ENCODE assay signal across 6 cellular contexts in genomic region chr10:100968839-100969174, GRCh38. TPM values are rescaled to one million over a fixed set of nuclear protein-coding genes. Genes with fewer than 3 reads are reported as not detected.
A peak's percentile ranks its signal among the peaks of the same experiment; 100 is the strongest.
DNase-seq lines count a peak whose midpoint lies in the region; ATAC-seq, FAIRE-seq and TF ChIP-seq lines count a peak whose summit lies in the region.

No MANE protein-coding gene starts in this region.

- FAIRE-seq in HepG2 (lab: Jason Lieb, UNC) = no peak

- peak overlapping the region; percentile 74 for H3K27ac ChIP-seq in HepG2 (ENCODE audit: extremely low read length, insufficient read depth, low read length)

- H3K9ac ChIP-seq in HepG2 (ENCODE audit: insufficient read depth, low read depth, low read length) = peak overlapping the region; percentile 71

- H3K4me1 ChIP-seq in HepG2 (ENCODE audit: insufficient read depth, low read length) = peaks cover 88% of the 10 kb centered on the region

- no peak for TF ChIP-seq RAD21 in HepG2 (CRISPR knock-in tag; IDR thresholded peaks at IDR 0.05)

- TF ChIP-seq EP300 in HepG2 (IDR thresholded peaks at IDR 0.05; ENCODE audit: low read depth in 2 of 2, low read length in 2 of 2) (no peak), HepG2 (CRISPR knock-in tag; IDR thresholded peaks at IDR 0.05; ENCODE audit: borderline replicate concordance) (no peak)

- TF ChIP-seq CTCF in AG10803 (conservative IDR thresholded peaks at IDR 0.05; ENCODE audit: low read length) (no peak), WI38 (IDR thresholded peaks at IDR 0.05; ENCODE audit: low read depth, low read length) (no peak), HepG2 (CRISPR knock-in tag; IDR thresholded peaks at IDR 0.05) (no peak)

- no peaks in the 10 kb centered on the region; a peak in 1 of 5 replicates for H3K27me3 ChIP-seq in HepG2 (ENCODE audit: control insufficient read depth in 1 of 2, insufficient read depth in 2 of 2, low read length in 2 of 2)

- no peak overlapping the region for H2AFZ ChIP-seq in HepG2 (ENCODE audit: low read length)

- peaks cover 39% of the 10 kb centered on the region for H3K79me2 ChIP-seq in HepG2 (ENCODE audit: insufficient read depth, low read length)

- POLR2A ChIA-PET in HepG2 (lab: Yijun Ruan, JAX) = interaction anchor here (0.8 to 12.6 kb wide), 3 partner anchors 23 to 92 kb away, joined by 3 to 277 read pairs (median 9); partner anchors contain the start of genes KAZALD1, LZTS2, MRPL43 and TWNK

- no peaks in the 10 kb centered on the region for H3K9me3 ChIP-seq in HepG2 (ENCODE audit: low read length)

- peak overlapping the region; percentile 99 for H3K4me2 ChIP-seq in HepG2 (ENCODE audit: low read depth, low read length)

- peaks cover 10 to 17% of the 10 kb centered on the region in 2 experiments for H3K36me3 ChIP-seq in HepG2 (replicated peaks in 1 of 2; ENCODE audit: control insufficient read depth in 1 of 2, insufficient read depth in 2 of 2, low read length in 2 of 2)

- intact Hi-C loops in HepG2 (cut with micrococcal nuclease; ENCODE audit: unreplicated experiment) = no loop called here

- no TSS peak for BruUV-seq in HepG2 (replicated peaks; lab: Mats Ljungman, UMichigan)

- DNase-seq in AG10803 (ENCODE audit: low read depth) (no peak), HepG2 (ENCODE audit: low spot score) (no peak), amniotic stem cell (lab: John Stamatoyannopoulos, UW) (no peak)

- no peaks in the 10 kb centered on the region; the same call in 1 of the 2 replicates for H4K20me1 ChIP-seq in HepG2 (ENCODE audit: insufficient read depth, low read length)

- ATAC-seq in HepG2 = peak; percentile 6
- no peak for ATAC-seq in HG02798 (IDR thresholded peaks at IDR 0.05; ENCODE audit: poor library complexity, unreplicated experiment)
- ATAC-seq in activated CD4-positive, CD25-positive, alpha-beta regulatory T cell treated with anti-CD3 and anti-CD28 coated beads, Interleukin-2, amount 50 U/mL, for 24 hours = no peak

- CTCF ChIA-PET in HepG2 (lab: Yijun Ruan, JAX; ENCODE audit: low intra/inter-chr PET ratio, low total read pairs) = interaction anchor here (0.9 to 1.5 kb wide), 3 partner anchors 17 to 45 kb away, joined by 3 to 8 read pairs (median 5); no protein-coding TSS in a partner anchor

- in situ Hi-C loops in HepG2 (cut with HindIII; ENCODE audit: extremely low pct_ligation_motif_present, low pct_unique_long_range_greater_than_20kb) = no loop called here

- H3K4me3 ChIP-seq in AG10803 (ENCODE audit: low read length) (peak overlapping the region; percentile 63), WI38 (ENCODE audit: low read depth, low read length) (peak overlapping the region; percentile 60), HepG2 (replicated peaks in 1 of 3; ENCODE audit: insufficient read depth in 1 of 3, low read depth in 2 of 3, low read length in 3 of 3) (peak overlapping the region; percentile 68 to 96 (median 94); a peak in 5 of 6 replicates)

- TF ChIP-seq POLR2A in HepG2 (IDR thresholded peaks at IDR 0.05; ENCODE audit: insufficient read depth in 1 of 2, low read depth in 2 of 2, low read length in 2 of 2) = no peak

- 19% methylated on average over 6 of the region's 9 CpGs for WGBS in HepG2 (ENCODE audit: low lambda C conversion rate)

RNA-seq across cellular contexts. Expression of gene SEMA4G, which starts 0.5 kb away (rescaled TPM):
- total RNA-seq in HepG2 (2016; rRNA removed; fragmentation: Illumina TruSeq; extraction: Trizol) = 42.9 and 46.2 TPM in 2 replicates
- total RNA-seq in HepG2 (2016; cell fraction: cytosol; rRNA removed; fragmentation: Illumina TruSeq; extraction: Trizol; ENCODE audit: low read depth) = 16.2 and 18.7 TPM in 2 replicates
- total RNA-seq in HepG2 (2016; cell fraction: insoluble cytoplasmic fraction; rRNA removed; fragmentation: Illumina TruSeq; extraction: Trizol) = 33.8 and 43.7 TPM in 2 replicates
- total RNA-seq in HepG2 (2016; cell fraction: membrane; rRNA removed; fragmentation: Illumina TruSeq; extraction: Trizol) = 46.0 and 52.4 TPM in 2 replicates
- 54.5 and 68.3 TPM in 2 replicates for total RNA-seq in HepG2 (2016; cell fraction: nucleus; rRNA removed; fragmentation: Illumina TruSeq; extraction: Trizol)
- polyA plus RNA-seq in HepG2 (2011; rRNA removed) = 207 and 236 TPM in 2 replicates
- polyA plus RNA-seq in HepG2 (2011; cell fraction: cytosol; rRNA removed) = 169 and 172 TPM in 2 replicates
- polyA plus RNA-seq in HepG2 (2011; cell fraction: nucleus; rRNA removed) = 405 and 408 TPM in 2 replicates
- 154 and 177 TPM in 2 replicates for polyA plus RNA-seq in HepG2 (2012)
- 29.3 and 33.1 TPM in 2 replicates for polyA plus RNA-seq in HepG2 (2016; cell fraction: cytosol; fragmentation: Illumina TruSeq; extraction: Trizol; ENCODE audit: low read depth)
- 87.9 and 114 TPM in 2 replicates for polyA plus RNA-seq in HepG2 (2016; cell fraction: insoluble cytoplasmic fraction; fragmentation: Illumina TruSeq; extraction: Trizol; ENCODE audit: low read depth)
- polyA plus RNA-seq in HepG2 (2016; cell fraction: membrane; fragmentation: Illumina TruSeq; extraction: Trizol; ENCODE audit: low read depth) = 97.4 TPM in 2 replicates
- 269 and 299 TPM in 2 replicates for polyA plus RNA-seq in HepG2 (2016; cell fraction: nucleus; fragmentation: Illumina TruSeq; extraction: Trizol; ENCODE audit: insufficient read depth, low read depth)
- 0.84 and 364 TPM in 2 replicates for polyA minus RNA-seq in HepG2 (2011; rRNA and poly(A)+ RNA removed; ENCODE audit: low replicate concordance)
- 105 and 111 TPM in 2 replicates for polyA minus RNA-seq in HepG2 (2011; cell fraction: cytosol; rRNA and poly(A)+ RNA removed)
- 100 and 101 TPM in 2 replicates for polyA minus RNA-seq in HepG2 (2011; cell fraction: nucleus; rRNA and poly(A)+ RNA removed)

RNA-seq across cellular contexts. Expression of gene MRPL43, which starts 18.5 kb away (rescaled TPM):
- 68.8 and 71.0 TPM in 2 replicates for total RNA-seq in HepG2 (2016; rRNA removed; fragmentation: Illumina TruSeq; extraction: Trizol)
- 32.4 and 32.8 TPM in 2 replicates for total RNA-seq in HepG2 (2016; cell fraction: cytosol; rRNA removed; fragmentation: Illumina TruSeq; extraction: Trizol; ENCODE audit: low read depth)
- total RNA-seq in HepG2 (2016; cell fraction: insoluble cytoplasmic fraction; rRNA removed; fragmentation: Illumina TruSeq; extraction: Trizol) = 65.7 and 69.8 TPM in 2 replicates
- total RNA-seq in HepG2 (2016; cell fraction: membrane; rRNA removed; fragmentation: Illumina TruSeq; extraction: Trizol) = 46.1 and 51.6 TPM in 2 replicates
- 31.2 and 37.2 TPM in 2 replicates for total RNA-seq in HepG2 (2016; cell fraction: nucleus; rRNA removed; fragmentation: Illumina TruSeq; extraction: Trizol)
- 73.7 and 79.1 TPM in 2 replicates for polyA plus RNA-seq in HepG2 (2011; rRNA removed)
- polyA plus RNA-seq in HepG2 (2011; cell fraction: cytosol; rRNA removed) = 71.0 and 107 TPM in 2 replicates
- polyA plus RNA-seq in HepG2 (2011; cell fraction: nucleus; rRNA removed) = 91.9 and 106 TPM in 2 replicates
- 53.0 and 55.5 TPM in 2 replicates for polyA plus RNA-seq in HepG2 (2012)
- polyA plus RNA-seq in HepG2 (2016; cell fraction: cytosol; fragmentation: Illumina TruSeq; extraction: Trizol; ENCODE audit: low read depth) = 35.2 and 41.6 TPM in 2 replicates
- 87.4 and 92.0 TPM in 2 replicates for polyA plus RNA-seq in HepG2 (2016; cell fraction: insoluble cytoplasmic fraction; fragmentation: Illumina TruSeq; extraction: Trizol; ENCODE audit: low read depth)
- polyA plus RNA-seq in HepG2 (2016; cell fraction: membrane; fragmentation: Illumina TruSeq; extraction: Trizol; ENCODE audit: low read depth) = 50.3 and 58.0 TPM in 2 replicates
- polyA plus RNA-seq in HepG2 (2016; cell fraction: nucleus; fragmentation: Illumina TruSeq; extraction: Trizol; ENCODE audit: insufficient read depth, low read depth) = 72.1 and 80.1 TPM in 2 replicates
- polyA minus RNA-seq in HepG2 (2011; rRNA and poly(A)+ RNA removed; ENCODE audit: low replicate concordance) = 42.1 and 55.4 TPM in 2 replicates
- polyA minus RNA-seq in HepG2 (2011; cell fraction: cytosol; rRNA and poly(A)+ RNA removed) = 21.1 and 28.5 TPM in 2 replicates
- 14.3 and 15.8 TPM in 2 replicates for polyA minus RNA-seq in HepG2 (2011; cell fraction: nucleus; rRNA and poly(A)+ RNA removed)

RNA-seq across cellular contexts. Expression of gene TWNK, which starts 18.5 kb away (rescaled TPM):
- total RNA-seq in HepG2 (2016; rRNA removed; fragmentation: Illumina TruSeq; extraction: Trizol) = 16.5 and 21.9 TPM in 2 replicates
- 3.7 and 4.5 TPM in 2 replicates for total RNA-seq in HepG2 (2016; cell fraction: cytosol; rRNA removed; fragmentation: Illumina TruSeq; extraction: Trizol; ENCODE audit: low read depth)
- 18.6 and 19.4 TPM in 2 replicates for total RNA-seq in HepG2 (2016; cell fraction: insoluble cytoplasmic fraction; rRNA removed; fragmentation: Illumina TruSeq; extraction: Trizol)
- 11.4 and 11.5 TPM in 2 replicates for total RNA-seq in HepG2 (2016; cell fraction: membrane; rRNA removed; fragmentation: Illumina TruSeq; extraction: Trizol)
- total RNA-seq in HepG2 (2016; cell fraction: nucleus; rRNA removed; fragmentation: Illumina TruSeq; extraction: Trizol) = 13.4 and 14.8 TPM in 2 replicates
- 10.7 and 14.1 TPM in 2 replicates for polyA plus RNA-seq in HepG2 (2011; rRNA removed)
- polyA plus RNA-seq in HepG2 (2011; cell fraction: cytosol; rRNA removed) = 10.2 and 12.5 TPM in 2 replicates
- polyA plus RNA-seq in HepG2 (2011; cell fraction: nucleus; rRNA removed) = 17.6 and 19.3 TPM in 2 replicates
- polyA plus RNA-seq in HepG2 (2012) = 16.5 and 20.2 TPM in 2 replicates
- polyA plus RNA-seq in HepG2 (2016; cell fraction: cytosol; fragmentation: Illumina TruSeq; extraction: Trizol; ENCODE audit: low read depth) = 2.6 and 3.0 TPM in 2 replicates
- polyA plus RNA-seq in HepG2 (2016; cell fraction: insoluble cytoplasmic fraction; fragmentation: Illumina TruSeq; extraction: Trizol; ENCODE audit: low read depth) = 22.1 and 23.7 TPM in 2 replicates
- 8.2 and 8.4 TPM in 2 replicates for polyA plus RNA-seq in HepG2 (2016; cell fraction: membrane; fragmentation: Illumina TruSeq; extraction: Trizol; ENCODE audit: low read depth)
- 39.8 and 46.5 TPM in 2 replicates for polyA plus RNA-seq in HepG2 (2016; cell fraction: nucleus; fragmentation: Illumina TruSeq; extraction: Trizol; ENCODE audit: insufficient read depth, low read depth)
- 12.7 and 32.5 TPM in 2 replicates for polyA minus RNA-seq in HepG2 (2011; rRNA and poly(A)+ RNA removed; ENCODE audit: low replicate concordance)
- 4.7 and 5.5 TPM in 2 replicates for polyA minus RNA-seq in HepG2 (2011; cell fraction: cytosol; rRNA and poly(A)+ RNA removed)
- 14.2 and 14.9 TPM in 2 replicates for polyA minus RNA-seq in HepG2 (2011; cell fraction: nucleus; rRNA and poly(A)+ RNA removed)

RNA-seq across cellular contexts. Expression of gene LZTS2, which starts 30.8 kb away (rescaled TPM):
- total RNA-seq in HepG2 (2016; rRNA removed; fragmentation: Illumina TruSeq; extraction: Trizol) = 60.7 and 65.6 TPM in 2 replicates
- 18.8 and 19.1 TPM in 2 replicates for total RNA-seq in HepG2 (2016; cell fraction: cytosol; rRNA removed; fragmentation: Illumina TruSeq; extraction: Trizol; ENCODE audit: low read depth)
- total RNA-seq in HepG2 (2016; cell fraction: insoluble cytoplasmic fraction; rRNA removed; fragmentation: Illumina TruSeq; extraction: Trizol) = 46.9 and 70.8 TPM in 2 replicates
- 50.4 and 56.7 TPM in 2 replicates for total RNA-seq in HepG2 (2016; cell fraction: membrane; rRNA removed; fragmentation: Illumina TruSeq; extraction: Trizol)
- total RNA-seq in HepG2 (2016; cell fraction: nucleus; rRNA removed; fragmentation: Illumina TruSeq; extraction: Trizol) = 40.4 and 47.3 TPM in 2 replicates
- 43.6 and 59.7 TPM in 2 replicates for polyA plus RNA-seq in HepG2 (2011; rRNA removed)
- polyA plus RNA-seq in HepG2 (2011; cell fraction: cytosol; rRNA removed) = 25.3 and 50.1 TPM in 2 replicates
- 161 and 196 TPM in 2 replicates for polyA plus RNA-seq in HepG2 (2011; cell fraction: nucleus; rRNA removed)
- polyA plus RNA-seq in HepG2 (2012) = 24.4 and 29.3 TPM in 2 replicates
- 14.3 and 15.4 TPM in 2 replicates for polyA plus RNA-seq in HepG2 (2016; cell fraction: cytosol; fragmentation: Illumina TruSeq; extraction: Trizol; ENCODE audit: low read depth)
- 44.9 and 56.6 TPM in 2 replicates for polyA plus RNA-seq in HepG2 (2016; cell fraction: insoluble cytoplasmic fraction; fragmentation: Illumina TruSeq; extraction: Trizol; ENCODE audit: low read depth)
- 34.1 and 38.8 TPM in 2 replicates for polyA plus RNA-seq in HepG2 (2016; cell fraction: membrane; fragmentation: Illumina TruSeq; extraction: Trizol; ENCODE audit: low read depth)
- polyA plus RNA-seq in HepG2 (2016; cell fraction: nucleus; fragmentation: Illumina TruSeq; extraction: Trizol; ENCODE audit: insufficient read depth, low read depth) = 112 and 124 TPM in 2 replicates
- polyA minus RNA-seq in HepG2 (2011; rRNA and poly(A)+ RNA removed; ENCODE audit: low replicate concordance) = 19.0 and 76.7 TPM in 2 replicates
- 27.9 and 32.8 TPM in 2 replicates for polyA minus RNA-seq in HepG2 (2011; cell fraction: cytosol; rRNA and poly(A)+ RNA removed)
- 19.3 and 19.8 TPM in 2 replicates for polyA minus RNA-seq in HepG2 (2011; cell fraction: nucleus; rRNA and poly(A)+ RNA removed)

RNA-seq across cellular contexts. Expression of gene SLF2, which starts 56.0 kb away (rescaled TPM):
- 48.1 and 59.8 TPM in 2 replicates for total RNA-seq in HepG2 (2016; rRNA removed; fragmentation: Illumina TruSeq; extraction: Trizol)
- total RNA-seq in HepG2 (2016; cell fraction: cytosol; rRNA removed; fragmentation: Illumina TruSeq; extraction: Trizol; ENCODE audit: low read depth) = 35.7 and 39.2 TPM in 2 replicates
- 48.7 and 55.8 TPM in 2 replicates for total RNA-seq in HepG2 (2016; cell fraction: insoluble cytoplasmic fraction; rRNA removed; fragmentation: Illumina TruSeq; extraction: Trizol)
- total RNA-seq in HepG2 (2016; cell fraction: membrane; rRNA removed; fragmentation: Illumina TruSeq; extraction: Trizol) = 37.2 and 42.1 TPM in 2 replicates
- total RNA-seq in HepG2 (2016; cell fraction: nucleus; rRNA removed; fragmentation: Illumina TruSeq; extraction: Trizol) = 58.3 and 64.6 TPM in 2 replicates
- 12.2 and 12.6 TPM in 2 replicates for polyA plus RNA-seq in HepG2 (2011; rRNA removed)
- 5.8 and 6.0 TPM in 2 replicates for polyA plus RNA-seq in HepG2 (2011; cell fraction: cytosol; rRNA removed)
- 18.9 and 23.2 TPM in 2 replicates for polyA plus RNA-seq in HepG2 (2011; cell fraction: nucleus; rRNA removed)
- polyA plus RNA-seq in HepG2 (2012) = 15.3 and 20.8 TPM in 2 replicates
- polyA plus RNA-seq in HepG2 (2016; cell fraction: cytosol; fragmentation: Illumina TruSeq; extraction: Trizol; ENCODE audit: low read depth) = 3.5 and 4.7 TPM in 2 replicates
- 30.2 and 31.7 TPM in 2 replicates for polyA plus RNA-seq in HepG2 (2016; cell fraction: insoluble cytoplasmic fraction; fragmentation: Illumina TruSeq; extraction: Trizol; ENCODE audit: low read depth)
- polyA plus RNA-seq in HepG2 (2016; cell fraction: membrane; fragmentation: Illumina TruSeq; extraction: Trizol; ENCODE audit: low read depth) = 7.6 and 8.6 TPM in 2 replicates
- 55.6 and 64.3 TPM in 2 replicates for polyA plus RNA-seq in HepG2 (2016; cell fraction: nucleus; fragmentation: Illumina TruSeq; extraction: Trizol; ENCODE audit: insufficient read depth, low read depth)
- polyA minus RNA-seq in HepG2 (2011; rRNA and poly(A)+ RNA removed; ENCODE audit: low replicate concordance) = 9.0 and 14.8 TPM in 2 replicates
- polyA minus RNA-seq in HepG2 (2011; cell fraction: cytosol; rRNA and poly(A)+ RNA removed) = 15.4 and 17.1 TPM in 2 replicates
- polyA minus RNA-seq in HepG2 (2011; cell fraction: nucleus; rRNA and poly(A)+ RNA removed) = 88.7 and 96.8 TPM in 2 replicates
